ENCODE assay signal across 14 cellular contexts in the genomic region with DNA sequence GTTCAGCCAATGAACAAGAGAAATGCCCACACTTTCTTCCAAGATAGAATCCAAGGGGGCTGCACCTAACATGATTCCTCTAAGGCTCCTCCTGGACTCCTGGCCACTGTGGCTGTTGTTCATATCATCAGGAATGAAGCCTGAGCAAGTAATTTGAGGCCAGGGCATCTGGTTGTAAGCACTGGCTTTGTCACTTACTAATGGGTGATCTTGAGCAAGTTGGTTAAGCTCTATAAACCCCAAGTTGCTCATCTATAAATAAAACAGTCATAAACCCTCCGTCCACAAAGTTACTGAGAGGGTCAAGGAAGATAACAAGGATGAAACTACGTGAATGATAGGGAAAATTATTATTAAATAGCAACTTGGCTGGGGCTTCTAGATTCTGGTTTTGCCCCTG. TPM values are rescaled to one million over a fixed set of nuclear protein-coding genes. Genes with fewer than 3 reads are reported as not detected.
A peak's percentile ranks its signal among the peaks of the same experiment; 100 is the strongest.
DNase-seq lines count a peak whose midpoint lies in the region; TF ChIP-seq lines count a peak whose summit lies in the region.
"Had no signal": no experiment of that assay in that cellular context is flagged by ENCODE, and none has a peak within 500 bp of the region (broad histone marks: within the 10 kb centered on the region; RNA-seq: fewer than 3 reads in every experiment).

No MANE protein-coding gene starts in this region.

- H3K4me1 ChIP-seq in SJCRH30 = peaks cover 9% of the 10 kb centered on the region
- H3K4me1 ChIP-seq in esophagus (ENCODE audit: control insufficient read depth in 2 of 2, insufficient read depth in 2 of 2, low read length in 1 of 2) = peaks cover 2 to 5% of the 10 kb centered on the region in 2 donors
- H3K4me1 ChIP-seq in muscle layer of colon (ENCODE audit: insufficient read depth, low read length) = peaks cover 20% of the 10 kb centered on the region
- H3K4me1 ChIP-seq in testis = peaks cover 20% of the 10 kb centered on the region

- H3K9me3 Mint-ChIP-seq in immature natural killer cell = no peaks in the 10 kb centered on the region
- H3K9me3 Mint-ChIP-seq: CD8-positive, alpha-beta memory T cell; GM23338 had no signal

- H3K9ac ChIP-seq in muscle layer of colon (ENCODE audit: low read length) = no peak overlapping the region

- peaks cover 0 to 2% (median 0%) of the 10 kb centered on the region in 3 donors for H3K27me3 Mint-ChIP-seq in immature natural killer cell (ENCODE audit: low read depth in 3 of 3)
- H3K27me3 Mint-ChIP-seq: CD8-positive, alpha-beta memory T cell had no signal

- no peak overlapping the region for H3K27ac Mint-ChIP-seq in immature natural killer cell
- H3K27ac Mint-ChIP-seq: CD8-positive, alpha-beta memory T cell; GM23338 had no signal

- H3K4me1 Mint-ChIP-seq in immature natural killer cell = no peaks in the 10 kb centered on the region
- H3K4me1 Mint-ChIP-seq: CD8-positive, alpha-beta memory T cell had no signal

- intact Hi-C loops in testis (cut with DNase I; ENCODE audit: low total_unique reads) = no loop called here

- no peak for TF ChIP-seq POLR2A in testis (IDR thresholded peaks at IDR 0.05)

- H3K27me3 ChIP-seq in SJCRH30 (no peaks in the 10 kb centered on the region), esophagus (ENCODE audit: control insufficient read depth in 1 of 2, insufficient read depth in 2 of 2, low read length in 2 of 2) (no peaks in the 10 kb centered on the region), muscle layer of colon (ENCODE audit: control insufficient read depth in 1 of 2, insufficient read depth in 2 of 2, low read length in 2 of 2) (no peaks in the 10 kb centered on the region), testis (no peaks in the 10 kb centered on the region)

- H3K4me3 ChIP-seq in SJCRH30 (peak overlapping the region; percentile 26), esophagus (ENCODE audit: low read depth in 1 of 2, low read length in 2 of 2) (no peak overlapping the region), muscle layer of colon (ENCODE audit: low read depth in 1 of 2, low read length in 2 of 2) (no peak overlapping the region), testis (no peak overlapping the region)
- H3K4me3 ChIP-seq: GM23338 had no signal

- H3K36me3 ChIP-seq in SJCRH30 (no peaks in the 10 kb centered on the region), esophagus (ENCODE audit: control insufficient read depth in 2 of 2, insufficient read depth in 2 of 2, low read length in 1 of 2) (no peaks in the 10 kb centered on the region), muscle layer of colon (ENCODE audit: insufficient read depth, low read length) (no peaks in the 10 kb centered on the region), testis (ENCODE audit: low read depth, missing control alignments) (no peaks in the 10 kb centered on the region)

- H3K27ac ChIP-seq in SJCRH30 = peak overlapping the region; percentile 39
- H3K27ac ChIP-seq in esophagus (ENCODE audit: low read depth in 2 of 2, low read length in 1 of 2) = peak overlapping the region; percentile 65 to 70
- peak overlapping the region; percentile 58 for H3K27ac ChIP-seq in muscle layer of colon (ENCODE audit: low read depth, low read length)
- peak overlapping the region; percentile 59 to 61 for H3K27ac ChIP-seq in testis

- no peak overlapping the region for H3K4me3 Mint-ChIP-seq in immature natural killer cell
- H3K4me3 Mint-ChIP-seq: CD8-positive, alpha-beta memory T cell; GM23338 had no signal

- TF ChIP-seq CTCF in testis (IDR thresholded peaks at IDR 0.05) = no peak

- peak in 1 of 2 experiments; percentile 16 for DNase-seq in SJCRH30
- DNase-seq in testis = no peak
- DNase-seq in HUDEP-2 (lab: John Stamatoyannopoulos, UW; ENCODE audit: unreplicated experiment in 76 of 76) = no peak
- no peak for DNase-seq in immature natural killer cell
- no peak for DNase-seq in NCI-H446 treated with DMSO at 0.1 percent for 48 hours (lab: John Stamatoyannopoulos, UW)
- no peak for DNase-seq in DMS79 treated with DMSO at 0.1 percent for 48 hours (lab: John Stamatoyannopoulos, UW)
- DNase-seq: activated CD4-positive, alpha-beta T cell treated with anti-CD3 and anti-CD28 coated beads for 4 hours; CD8-positive, alpha-beta memory T cell; cortex of kidney; NCI-H1417 treated with DMSO at 0.1 percent for 48 hours; NCI-H748 treated with DMSO at 0.1 percent for 48 hours had no signal

- WGBS in esophagus, 2 donors = 53 to 62% methylated on average over 2 of the region's 2 CpGs
- WGBS in testis, 2 donors = 41 to 50% methylated on average over 2 of the region's 2 CpGs

- H3K9me3 ChIP-seq in SJCRH30 (replicated peaks) (no peaks in the 10 kb centered on the region), esophagus (ENCODE audit: control insufficient read depth in 2 of 2, insufficient read depth in 1 of 2, low read depth in 1 of 2, low read length in 1 of 2) (no peaks in the 10 kb centered on the region), muscle layer of colon (ENCODE audit: low read length) (no peaks in the 10 kb centered on the region), testis (no peaks in the 10 kb centered on the region)

- no peaks in the 10 kb centered on the region for H3K36me3 Mint-ChIP-seq in immature natural killer cell
- H3K36me3 Mint-ChIP-seq: CD8-positive, alpha-beta memory T cell had no signal

RNA-seq across cellular contexts. Expression of gene CDC25A, which starts 58.3 kb away (rescaled TPM):
- total RNA-seq in SJCRH30 (2014; rRNA removed; shearing (Covaris generic)) = 83.1 and 92.0 TPM in 2 replicates
- 1 to 10 TPM; 1.8 to 2.9 TPM for polyA plus RNA-seq in esophagus
- 10 to 100 TPM; 46.3 to 51.6 TPM for total RNA-seq in testis
- 29.3 TPM for polyA plus RNA-seq in testis (ENCODE audit: insufficient read depth, low read depth, low replicate concordance)
- polyA plus RNA-seq in immature natural killer cell = under 1 TPM in 2 of 3 donors, not detected in 1; 0.16 to 0.20 TPM
- polyA plus RNA-seq: CD8-positive, alpha-beta memory T cell had no signal
